ENCODE assay signal across 19 cellular contexts in genomic region chr12:50930477-50930876, GRCh38. TPM values are rescaled to one million over a fixed set of nuclear protein-coding genes. Genes with fewer than 3 reads are reported as not detected.
"Had no signal": no experiment of that assay in that cellular context is flagged by ENCODE, and none has a peak within 500 bp of the region (broad histone marks: within the 10 kb centered on the region; RNA-seq: fewer than 3 reads in every experiment).

No MANE protein-coding gene starts in this region.

RNA-seq across cellular contexts. Expression of gene HIGD1C, which starts 21.9 kb away (rescaled TPM):
- total RNA-seq: cerebellum; colonic mucosa; dermis microvascular lymphatic vessel endothelial cell; endodermal cell; esophagus muscularis mucosa; fibroblast of villous mesenchyme; gastroesophageal sphincter; kidney epithelial cell; lower leg skin; mammary epithelial cell; mucosa of descending colon; naive thymus-derived CD8-positive, alpha-beta T cell; neural crest cell; ovary; posterior vena cava; spleen; upper lobe of left lung; uterus had no signal
- polyA plus RNA-seq: mammary epithelial cell; naive thymus-derived CD8-positive, alpha-beta T cell; ovary; spleen; thymus had no signal
